In the genomic region with DNA sequence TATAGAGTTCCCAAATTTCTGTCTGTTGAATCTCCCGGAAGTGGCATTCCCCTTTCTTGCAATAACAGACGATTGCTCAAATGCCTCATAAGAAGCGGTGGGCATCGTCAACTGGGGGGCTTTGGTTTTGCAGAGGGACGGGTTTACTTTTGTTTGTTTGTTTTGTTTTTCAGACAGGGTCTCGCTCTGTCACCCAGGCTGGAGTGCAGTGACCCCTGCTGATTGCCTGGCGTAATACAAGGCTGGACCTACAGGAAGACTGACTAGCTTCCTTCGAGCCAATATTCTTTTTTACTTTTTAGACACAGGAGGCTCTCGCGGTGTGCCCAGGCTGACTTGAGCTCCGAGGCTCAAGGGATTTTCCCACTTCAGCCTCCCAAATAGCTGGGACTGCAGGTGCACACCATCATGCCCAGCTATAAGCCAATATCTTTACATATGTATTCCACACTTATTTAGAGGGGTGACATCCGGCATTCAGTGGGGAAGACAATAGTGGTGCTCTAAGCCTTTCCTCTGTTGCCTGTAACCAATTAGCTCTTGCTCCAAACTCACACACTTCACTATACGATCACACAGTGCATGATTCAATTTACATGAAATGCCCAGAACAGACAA, we compare ENCODE assay signal across 8 cellular contexts. TPM values are rescaled to one million over a fixed set of nuclear protein-coding genes. Genes with fewer than 3 reads are reported as not detected.
A peak's percentile ranks its signal among the peaks of the same experiment; 100 is the strongest.
DNase-seq lines count a peak whose midpoint lies in the region; TF ChIP-seq lines count a peak whose summit lies in the region.

No MANE protein-coding gene starts in this region.

- peak; percentile 15 for DNase-seq in NK-92 treated with Interleukin-12 subunit alpha and Interleukin-12 subunit beta, amount 100 ng/mL, for 24 hours (lab: John Stamatoyannopoulos, UW)
- DNase-seq in NK-92 (lab: John Stamatoyannopoulos, UW; ENCODE audit: unreplicated experiment) (no peak), H7 (peak; percentile 15), MG63 (peak; percentile 42), right atrium auricular region (ENCODE audit: low spot score) (no peak)
- DNase-seq in activated T-cell treated with anti-CD3 and anti-CD28 coated beads, Interleukin-2, amount 50 U/mL, for 1 hour: peak; percentile 42
- DNase-seq in stimulated activated CD8-positive, alpha-beta memory T cell treated with anti-CD3 and anti-CD28 coated beads, Interleukin-15, amount 100 ng/mL, for 48 hours (ENCODE audit: low read depth in 2 of 2): peak; percentile 18 to 24
- no peak for DNase-seq in activated CD4-positive, CD25-positive, alpha-beta regulatory T cell treated with anti-CD3 and anti-CD28 coated beads, Interleukin-2, amount 50 U/mL, for 72 hours

- peak; percentile 29 to 53 for TF ChIP-seq CTCF in right atrium auricular region (IDR thresholded peaks at IDR 0.05)

- H3K36me3 ChIP-seq in H7 (replicated peaks; ENCODE audit: control insufficient read depth, insufficient read depth, low read length) (no peaks in the 10 kb centered on the region), MG63 (no peaks in the 10 kb centered on the region), right atrium auricular region (no peaks in the 10 kb centered on the region)

- no peak overlapping the region for H3K4me3 ChIP-seq in H7 (ENCODE audit: insufficient read depth, low read depth, low read length)
- H3K4me3 ChIP-seq in MG63: no peak overlapping the region
- H3K4me3 ChIP-seq in right atrium auricular region: no peak overlapping the region

- peaks cover 0 to 8% of the 10 kb centered on the region in 2 donors for H3K4me1 ChIP-seq in right atrium auricular region

- no peak overlapping the region for H3K27ac ChIP-seq in right atrium auricular region

- H3K27me3 ChIP-seq in H7 (ENCODE audit: control insufficient read depth, insufficient read depth, low read length) (no peaks in the 10 kb centered on the region), MG63 (no peaks in the 10 kb centered on the region), right atrium auricular region (no peaks in the 10 kb centered on the region)

- H3K9me3 ChIP-seq in MG63 (no peaks in the 10 kb centered on the region), right atrium auricular region (no peaks in the 10 kb centered on the region)

RNA-seq across cellular contexts. Expression of a gene that starts 58.1 kb away (rescaled TPM):
- 7.8 and 13.1 TPM in 2 replicates for total RNA-seq in H7 (2014; rRNA removed; shearing (Covaris generic))
- 7.1 and 9.4 TPM in 2 replicates for total RNA-seq in MG63 (2014; rRNA removed; shearing (Covaris generic); ENCODE audit: low replicate concordance)
- 10 to 100 TPM; 18.3 to 19.5 TPM for total RNA-seq in right atrium auricular region

RNA-seq across cellular contexts. Expression of a gene that starts 58.3 kb away (rescaled TPM):
- total RNA-seq in H7 (2014; rRNA removed; shearing (Covaris generic)): 22.9 and 27.2 TPM in 2 replicates
- 21.4 and 27.3 TPM in 2 replicates for total RNA-seq in MG63 (2014; rRNA removed; shearing (Covaris generic); ENCODE audit: low replicate concordance)
- 10 to 100 TPM; 15.3 to 22.9 TPM for total RNA-seq in right atrium auricular region

Comparison
In these comparisons a context has a peak if more than half of its experiments do, and no peak if none do; other contexts are left out.
1. DNase-seq: peak in NK-92 treated with Interleukin-12 subunit alpha and Interleukin-12 subunit beta, amount 100 ng/mL, for 24 hours (single experiment), H7 (single experiment), MG63 (single experiment), activated T-cell treated with anti-CD3 and anti-CD28 coated beads, Interleukin-2, amount 50 U/mL, for 1 hour (single experiment) and stimulated activated CD8-positive, alpha-beta memory T cell treated with anti-CD3 and anti-CD28 coated beads, Interleukin-15, amount 100 ng/mL, for 48 hours (2 of 2); none in NK-92 (single experiment), right atrium auricular region (single experiment) and activated CD4-positive, CD25-positive, alpha-beta regulatory T cell treated with anti-CD3 and anti-CD28 coated beads, Interleukin-2, amount 50 U/mL, for 72 hours (single experiment).